Comparison of ENCODE assay signal across 16 cellular contexts in the genomic region with DNA sequence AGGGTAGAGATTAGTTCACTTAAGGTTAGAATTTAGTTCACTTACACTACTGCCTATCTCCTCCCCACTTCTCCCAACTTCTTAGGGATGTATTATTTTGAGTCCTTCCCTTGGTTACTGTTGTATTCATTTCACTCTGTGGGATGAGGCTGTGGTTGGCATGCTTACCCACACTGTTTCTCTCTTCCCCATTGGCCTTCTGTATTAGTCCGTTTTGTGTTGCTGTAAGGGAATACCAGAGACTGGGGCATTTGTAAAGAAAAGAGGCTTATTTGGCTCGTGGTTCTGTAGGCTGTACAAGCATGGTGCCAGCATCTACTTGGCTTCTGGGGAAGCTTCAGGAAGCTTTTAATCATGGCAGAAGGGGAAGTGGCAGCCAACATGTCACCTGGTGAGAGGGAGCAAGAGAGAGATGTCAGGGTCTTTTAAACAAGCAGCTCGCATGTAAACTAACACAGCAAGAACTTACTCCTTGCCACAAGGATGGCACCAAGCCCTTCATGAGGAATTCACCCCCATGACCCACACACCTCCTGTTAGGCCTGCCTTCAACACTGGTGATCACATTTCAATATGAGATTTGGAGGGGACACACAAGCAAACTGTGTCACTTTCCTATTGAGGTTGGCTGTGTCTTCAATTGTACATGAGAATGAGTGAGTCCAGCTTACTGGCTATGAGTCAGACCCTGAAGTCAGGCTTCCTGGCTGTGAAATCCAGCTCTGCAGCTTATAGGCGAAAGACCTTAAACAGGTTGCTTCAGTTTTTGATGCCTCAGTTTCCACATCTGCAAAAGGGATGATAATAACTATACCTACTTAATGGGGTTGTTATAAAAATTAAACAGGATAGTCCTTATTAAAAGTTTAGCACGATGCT. TPM values are rescaled to one million over a fixed set of nuclear protein-coding genes. Genes with fewer than 3 reads are reported as not detected.
"Had no signal": no experiment of that assay in that cellular context is flagged by ENCODE, and none has a peak within 500 bp of the region (broad histone marks: within the 10 kb centered on the region; RNA-seq: fewer than 3 reads in every experiment).

No MANE protein-coding gene starts in this region.

- DNase-seq: activated gamma-delta T cell treated with Interleukin-2 at 50 U/mL for 16 hours; activated naive CD8-positive, alpha-beta T cell treated with anti-CD3 and anti-CD28 coated beads for 36 hours; activated T-cell treated with anti-CD3 and anti-CD28 coated beads, Interleukin-2, amount 50 U/mL, for 4 hours; erythroblast; left cardiac atrium; naive thymus-derived CD8-positive, alpha-beta T cell; stomach; T-helper 17 cell; tibial artery had no signal

- H3K36me3 ChIP-seq: neutrophil, stomach, tibial artery, vagina had no signal

- H3K9me3 ChIP-seq: neutrophil, stomach, tibial artery, vagina had no signal

- H3K4me1 ChIP-seq: stomach, tibial artery, vagina had no signal

- ATAC-seq: activated CD4-positive, CD25-positive, alpha-beta regulatory T cell treated with anti-CD3 and anti-CD28 coated beads, Interleukin-2, amount 50 U/mL, for 24 hours; activated T-cell treated with anti-CD3 and anti-CD28 coated beads, Interleukin-2, amount 50 U/mL, for 4 hours; naive thymus-derived CD8-positive, alpha-beta T cell; T-helper 17 cell had no signal

- H3K27ac ChIP-seq: neutrophil, skin epidermis, stomach, tibial artery, vagina had no signal

- H3K4me3 ChIP-seq: lung, skin epidermis, stomach, tibial artery, vagina had no signal

- H3K27me3 ChIP-seq: neutrophil, stomach, tibial artery, vagina had no signal

RNA-seq across cellular contexts. Expression of a gene that starts 53.3 kb away (rescaled TPM):
- total RNA-seq: activated naive CD8-positive, alpha-beta T cell treated with anti-CD3 and anti-CD28 coated beads for 36 hours; activated T-cell treated with anti-CD3 and anti-CD28 coated beads, Interleukin-2, amount 50 U/mL, for 4 hours; glomerular endothelial cell; mononuclear cell; naive thymus-derived CD8-positive, alpha-beta T cell; T-helper 17 cell had no signal
- polyA plus RNA-seq: naive thymus-derived CD8-positive, alpha-beta T cell had no signal
